Comparison of ENCODE assay signal across 9 cellular contexts in the genomic region with DNA sequence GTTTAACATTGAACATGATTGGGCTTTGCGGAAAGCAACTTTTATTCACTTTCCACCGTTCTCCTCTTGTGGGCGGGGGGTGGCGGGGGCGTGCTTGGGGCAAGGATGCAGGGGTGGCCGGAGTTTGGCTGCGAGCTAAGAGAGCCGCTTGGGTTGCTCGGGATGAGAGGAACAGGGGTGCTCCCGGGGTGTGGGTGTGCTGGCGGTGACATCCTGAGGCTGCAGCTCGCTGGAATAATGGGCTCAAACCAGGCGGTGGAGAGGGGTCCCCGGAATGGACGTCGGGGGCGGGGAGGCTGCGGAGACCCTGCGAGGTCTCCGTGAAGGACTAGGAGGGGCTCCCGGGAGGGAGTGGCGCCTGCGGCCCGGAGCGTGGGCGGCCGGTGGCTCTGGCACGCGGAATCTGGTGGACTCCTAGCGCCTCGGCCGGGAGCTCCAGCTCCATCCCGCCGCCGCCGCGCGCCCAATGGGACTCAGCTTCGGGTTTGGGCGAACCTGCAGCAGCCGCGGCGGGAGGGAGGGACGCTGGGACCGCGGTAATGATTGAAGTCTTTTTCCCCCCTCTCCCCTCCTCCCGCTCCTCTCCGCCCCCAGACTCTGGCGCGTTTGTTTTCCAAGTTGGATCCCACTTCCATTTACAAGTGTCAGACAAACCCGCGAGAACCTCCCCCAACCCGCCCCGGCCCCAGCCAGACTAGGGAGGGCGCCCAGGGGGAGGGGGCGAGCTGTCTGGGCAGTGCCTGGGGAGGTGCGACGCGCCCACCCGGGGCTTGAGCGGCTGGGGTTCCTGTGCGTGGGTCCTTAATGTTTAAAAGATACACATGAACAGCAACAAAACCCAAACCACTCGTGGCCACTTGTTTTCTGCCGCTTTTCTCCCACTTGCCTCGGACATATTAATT. TPM values are rescaled to one million over a fixed set of nuclear protein-coding genes. Genes with fewer than 3 reads are reported as not detected.
A peak's percentile ranks its signal among the peaks of the same experiment; 100 is the strongest.
DNase-seq lines count a peak whose midpoint lies in the region; ATAC-seq and TF ChIP-seq lines count a peak whose summit lies in the region.
"Had no signal": no experiment of that assay in that cellular context is flagged by ENCODE, and none has a peak within 500 bp of the region (broad histone marks: within the 10 kb centered on the region; RNA-seq: fewer than 3 reads in every experiment).

No MANE protein-coding gene starts in this region.

- no peaks in the 10 kb centered on the region for H3K9me3 ChIP-seq in cardiac muscle cell (ENCODE audit: low read depth)
- H3K9me3 ChIP-seq in aorta (ENCODE audit: control insufficient read depth, low read length), result no peaks in the 10 kb centered on the region

- DNase-seq in cardiac muscle cell (ENCODE audit: low read depth in 1 of 2, low spot score in 1 of 2) (peak in 1 of 2 donors; percentile 62), Right ventricle myocardium inferior (ENCODE audit: missing footprints) (no peak), dorsolateral prefrontal cortex (peak in 8 of 10 donors; percentile 9 to 69 (median 50)), mesothelial cell of epicardium (ENCODE audit: low spot score in 2 of 2, unreplicated experiment in 2 of 2) (peak; percentile 40 to 71), aorta (peak; percentile 41 to 87), natural killer cell (no peak)
- DNase-seq in activated CD8-positive, alpha-beta memory T cell treated with anti-CD3 and anti-CD28 coated beads for 24 hours, result no peak
- DNase-seq in activated CD8-positive, alpha-beta memory T cell treated with anti-CD3 and anti-CD28 coated beads, Interleukin-2, amount 10 ng/mL, durations not matched to agents 7 days and 5 days, result no peak
- DNase-seq: CD4-positive, CD25-positive, alpha-beta regulatory T cell had no signal

- 0 to 1% methylated on average over 54 to 65 of the region's 65 CpGs for WGBS in aorta, 2 donors

- H3K27me3 ChIP-seq in cardiac muscle cell, result peaks cover 49% of the 10 kb centered on the region
- H3K27me3 ChIP-seq in dorsolateral prefrontal cortex, result peaks cover 0 to 88% (median 4%) of the 10 kb centered on the region in 45 donors
- H3K27me3 ChIP-seq in aorta (ENCODE audit: control insufficient read depth in 1 of 2, insufficient read depth in 2 of 2, low read length in 1 of 2), result no peaks in the 10 kb centered on the region

- CTCF ChIA-PET in activated CD8-positive, alpha-beta memory T cell treated with anti-CD3 and anti-CD28 coated beads, Interleukin-2, amount 10 ng/mL, durations not matched to agents 7 days and 5 days (lab: Charles Lee), result no interaction called here

- H3K4me3 ChIP-seq in cardiac muscle cell (peak overlapping the region; percentile 56), dorsolateral prefrontal cortex (peak overlapping the region; percentile 29 to 76 (median 62)), aorta (ENCODE audit: low read length in 2 of 2) (peak overlapping the region; percentile 6 to 67)

- peaks cover 3% of the 10 kb centered on the region for H3K4me1 ChIP-seq in cardiac muscle cell (ENCODE audit: low read depth)
- H3K4me1 ChIP-seq in aorta (ENCODE audit: control insufficient read depth in 1 of 2, insufficient read depth in 2 of 2, low read length in 2 of 2), result no peaks in the 10 kb centered on the region

- no peak for TF ChIP-seq CTCF in cardiac muscle cell (IDR thresholded peaks at IDR 0.05; ENCODE audit: low read depth, low read length)
- TF ChIP-seq CTCF in dorsolateral prefrontal cortex (IDR thresholded peaks at IDR 0.05 in 54 of 56, conservative IDR thresholded peaks at IDR 0.05 in 2 of 56; ENCODE audit: low read depth in 1 of 56, partially characterized antibody in 56 of 56), result no peak
- no peak for TF ChIP-seq CTCF in mesothelial cell of epicardium (IDR thresholded peaks at IDR 0.05; ENCODE audit: unreplicated experiment)
- TF ChIP-seq CTCF in natural killer cell (IDR thresholded peaks at IDR 0.05), result no peak

- H3K36me3 Mint-ChIP-seq in mesothelial cell of epicardium (no peaks in the 10 kb centered on the region), natural killer cell (peaks cover 11% of the 10 kb centered on the region)
- H3K36me3 Mint-ChIP-seq in activated CD8-positive, alpha-beta memory T cell treated with anti-CD3 and anti-CD28 coated beads, Interleukin-2, amount 10 ng/mL, durations not matched to agents 7 days and 5 days, result peaks cover 5% of the 10 kb centered on the region
- H3K36me3 Mint-ChIP-seq: CD4-positive, CD25-positive, alpha-beta regulatory T cell had no signal

- H3K27me3 Mint-ChIP-seq in mesothelial cell of epicardium (ENCODE audit: low read depth) (peaks cover 16% of the 10 kb centered on the region), natural killer cell (ENCODE audit: low read depth in 2 of 2) (peaks cover 26 to 27% of the 10 kb centered on the region in 2 donors)
- peaks cover 54% of the 10 kb centered on the region for H3K27me3 Mint-ChIP-seq in activated CD8-positive, alpha-beta memory T cell treated with anti-CD3 and anti-CD28 coated beads, Interleukin-2, amount 10 ng/mL, durations not matched to agents 7 days and 5 days

- H3K27ac ChIP-seq in cardiac muscle cell (no peak overlapping the region), dorsolateral prefrontal cortex (peak overlapping the region in 52 of 59 donors; percentile 9 to 93 (median 80)), aorta (ENCODE audit: low read depth in 1 of 2, low read length in 2 of 2) (peak overlapping the region in 1 of 2 donors; percentile 62)

- H3K4me3 Mint-ChIP-seq in mesothelial cell of epicardium (peak overlapping the region; percentile 82), natural killer cell (no peak overlapping the region)
- no peak overlapping the region for H3K4me3 Mint-ChIP-seq in activated CD8-positive, alpha-beta memory T cell treated with anti-CD3 and anti-CD28 coated beads, Interleukin-2, amount 10 ng/mL, durations not matched to agents 7 days and 5 days
- H3K4me3 Mint-ChIP-seq: CD4-positive, CD25-positive, alpha-beta regulatory T cell had no signal

- intact Hi-C loops in Right ventricle myocardium inferior (cut with DNase I), result no loop called here
- intact Hi-C loops in dorsolateral prefrontal cortex (cut with DNase I), result loop anchor here in 1 of 2 donors (10.0 kb wide), 1 partner anchor 658 kb away; no protein-coding TSS in a partner anchor
- intact Hi-C loops in aorta (cut with DNase I), result loop anchor here in 1 of 2 donors (10.0 kb wide), 3 partner anchors 48 to 318 kb away; no protein-coding TSS in a partner anchor
- intact Hi-C loops in natural killer cell (cut with micrococcal nuclease), result no loop called here

- H3K27ac Mint-ChIP-seq in mesothelial cell of epicardium (peak overlapping the region; percentile 73), natural killer cell (no peak overlapping the region)
- no peak overlapping the region for H3K27ac Mint-ChIP-seq in activated CD8-positive, alpha-beta memory T cell treated with anti-CD3 and anti-CD28 coated beads, Interleukin-2, amount 10 ng/mL, durations not matched to agents 7 days and 5 days
- H3K27ac Mint-ChIP-seq: CD4-positive, CD25-positive, alpha-beta regulatory T cell had no signal

- ATAC-seq in Right ventricle myocardium inferior, result no peak
- ATAC-seq in aorta (ENCODE audit: low FRiP score), result peak; percentile 53
- ATAC-seq in natural killer cell, result no peak
- no peak for ATAC-seq in activated CD8-positive, alpha-beta memory T cell treated with anti-CD3 and anti-CD28 coated beads, Interleukin-2, amount 10 ng/mL, durations not matched to agents 7 days and 5 days

- H3K4me1 Mint-ChIP-seq in mesothelial cell of epicardium (peaks cover 57% of the 10 kb centered on the region), natural killer cell (no peaks in the 10 kb centered on the region)
- no peaks in the 10 kb centered on the region for H3K4me1 Mint-ChIP-seq in activated CD8-positive, alpha-beta memory T cell treated with anti-CD3 and anti-CD28 coated beads, Interleukin-2, amount 10 ng/mL, durations not matched to agents 7 days and 5 days

- H3K9me3 Mint-ChIP-seq in mesothelial cell of epicardium (no peaks in the 10 kb centered on the region), natural killer cell (no peaks in the 10 kb centered on the region)
- H3K9me3 Mint-ChIP-seq in activated CD8-positive, alpha-beta memory T cell treated with anti-CD3 and anti-CD28 coated beads, Interleukin-2, amount 10 ng/mL, durations not matched to agents 7 days and 5 days (ENCODE audit: low read depth), result no peaks in the 10 kb centered on the region

- H3K36me3 ChIP-seq in cardiac muscle cell (no peaks in the 10 kb centered on the region), aorta (ENCODE audit: control insufficient read depth in 1 of 2, insufficient read depth in 2 of 2, low read length in 1 of 2) (no peaks in the 10 kb centered on the region)

RNA-seq across cellular contexts. Expression of a gene that starts 2.0 kb away (rescaled TPM):
- total RNA-seq in cardiac muscle cell, result 3.4 and 3.5 TPM in 2 replicates
- polyA plus RNA-seq in cardiac muscle cell, result 1.1 TPM in 2 replicates
- 0.03 TPM for total RNA-seq in Right ventricle myocardium inferior
- 100 to 1,000 TPM in 63 of 120 experiments, 10 to 100 TPM in 57; 28.1 to 164 (median 104) TPM for total RNA-seq in dorsolateral prefrontal cortex
- 35.1 to 39.1 TPM (median 35.5 TPM) in 3 replicates for total RNA-seq in mesothelial cell of epicardium
- 10 to 100 TPM; 14.8 to 37.5 TPM for total RNA-seq in aorta
- polyA plus RNA-seq in aorta, result 10 to 100 TPM in 1 of 2 donors, 1 to 10 TPM in 1; 4.0 to 11.3 TPM
- total RNA-seq in natural killer cell, result not detected
- not detected for total RNA-seq in activated CD8-positive, alpha-beta memory T cell treated with anti-CD3 and anti-CD28 coated beads, Interleukin-2, amount 10 ng/mL, durations not matched to agents 7 days and 5 days
- total RNA-seq: CD4-positive, CD25-positive, alpha-beta regulatory T cell had no signal
- polyA plus RNA-seq: CD4-positive, CD25-positive, alpha-beta regulatory T cell had no signal

Comparison
In these comparisons a context has a peak if more than half of its experiments do, and no peak if none do; other contexts are left out.
1. DNase-seq: peak in dorsolateral prefrontal cortex (8 of 10), mesothelial cell of epicardium (2 of 2) and aorta (2 of 2); none in Right ventricle myocardium inferior (single experiment), activated CD8-positive, alpha-beta memory T cell treated with anti-CD3 and anti-CD28 coated beads for 24 hours (single experiment), natural killer cell (single experiment) and activated CD8-positive, alpha-beta memory T cell treated with anti-CD3 and anti-CD28 coated beads, Interleukin-2, amount 10 ng/mL, durations not matched to agents 7 days and 5 days (single experiment).
2. Peak in every context shown above with its lines, with median percentiles within 50 percentile points of each other: H3K4me3 ChIP-seq.